In genomic region chr17:81511800-81512559, GRCh38 we compare ENCODE assay signal across 1 cellular context.
TF ChIP-seq lines count a peak whose summit lies in the region.

No MANE protein-coding gene starts in this region.

TF ChIP-seq in A549, 52 proteins besides CTCF, POLR2A, EP300 and RAD21 (continued from another document):
- TF ChIP-seq USF2 (IDR thresholded peaks at IDR 0.05) (no peak), CBX2 (IDR thresholded peaks at IDR 0.05; ENCODE audit: borderline replicate concordance, low read depth) (no peak), RNF2 (IDR thresholded peaks at IDR 0.05; ENCODE audit: borderline replicate concordance, low read depth) (peak; percentile 55; the same call in 1 of the 2 replicates), E2F6 (IDR thresholded peaks at IDR 0.05; ENCODE audit: borderline replicate concordance, low read depth) (peak; percentile 29; the same call in 1 of the 2 replicates), FOSL2 (IDR thresholded peaks at IDR 0.05) (no peak), FOSL2 (CRISPR knock-in tag; IDR thresholded peaks at IDR 0.05) (peak; percentile 17), MAX (IDR thresholded peaks at IDR 0.05) (no peak; the same call in 1 of the 2 replicates), JUNB (IDR thresholded peaks at IDR 0.05) (no peak), ZSCAN20 (CRISPR knock-in tag; IDR thresholded peaks at IDR 0.05) (no peak), HEYL (CRISPR knock-in tag; IDR thresholded peaks at IDR 0.05) (no peak), RARB (CRISPR knock-in tag; IDR thresholded peaks at IDR 0.05) (peak; percentile 86; the same call in 1 of the 2 replicates), TFCP2L1 (CRISPR knock-in tag; IDR thresholded peaks at IDR 0.05) (peak; percentile 83; the same call in 1 of the 2 replicates), HOXB13 (CRISPR knock-in tag; IDR thresholded peaks at IDR 0.05; ENCODE audit: low read depth) (0 out of 2 replicates have a peak, but pooled peaks have one; percentile 28), MAZ (IDR thresholded peaks at IDR 0.05; ENCODE audit: borderline replicate concordance, low read depth, low read length) (no peak), KDM1A (IDR thresholded peaks at IDR 0.05; ENCODE audit: low read depth) (no peak), BCL3 (IDR thresholded peaks at IDR 0.05) (no peak), MAFK (IDR thresholded peaks at IDR 0.05; ENCODE audit: partially characterized antibody) (no peak), EHMT2 (IDR thresholded peaks at IDR 0.05; ENCODE audit: low read depth) (no peak), CHD2 (IDR thresholded peaks at IDR 0.05; ENCODE audit: low read length, partially characterized antibody) (no peak), BHLHE40 (IDR thresholded peaks at IDR 0.05; ENCODE audit: low read depth, low read length) (no peak), SREBF2 (IDR thresholded peaks at IDR 0.05) (no peak), ATOH8 (CRISPR knock-in tag; IDR thresholded peaks at IDR 0.05; ENCODE audit: low read depth) (no peak), MYC (IDR thresholded peaks at IDR 0.05; ENCODE audit: borderline replicate concordance, low read length) (no peak), TP53 (CRISPR knock-in tag; IDR thresholded peaks at IDR 0.05) (peak; percentile 96), ZC3H11A (IDR thresholded peaks at IDR 0.05) (no peak), FOXS1 (CRISPR knock-in tag; IDR thresholded peaks at IDR 0.05) (no peak), HDAC2 (IDR thresholded peaks at IDR 0.05) (no peak), FOSB (CRISPR knock-in tag; IDR thresholded peaks at IDR 0.05) (peak; percentile 96), KDM5A (IDR thresholded peaks at IDR 0.05) (no peak), ESRRA (IDR thresholded peaks at IDR 0.05; ENCODE audit: borderline replicate concordance, low read length) (no peak), SMC3 (IDR thresholded peaks at IDR 0.05) (no peak), RCOR1 (IDR thresholded peaks at IDR 0.05; ENCODE audit: low read depth, low read length) (no peak), HMGXB4 (CRISPR knock-in tag; IDR thresholded peaks at IDR 0.05; ENCODE audit: borderline replicate concordance) (no peak), ZFP36 (IDR thresholded peaks at IDR 0.05; ENCODE audit: borderline replicate concordance, partially characterized antibody) (no peak), NPAS2 (CRISPR knock-in tag; IDR thresholded peaks at IDR 0.05; ENCODE audit: borderline replicate concordance) (no peak), CHD4 (IDR thresholded peaks at IDR 0.05; ENCODE audit: borderline replicate concordance) (no peak), CEBPB (IDR thresholded peaks at IDR 0.05) (no peak), NR3C1 (IDR thresholded peaks at IDR 0.05) (no peak), PBX3 (IDR thresholded peaks at IDR 0.05) (peak; percentile 67), RFX5 (IDR thresholded peaks at IDR 0.05) (no peak), ZNF302 (CRISPR knock-in tag; IDR thresholded peaks at IDR 0.05) (no peak), JUN (IDR thresholded peaks at IDR 0.05) (no peak), HES2 (IDR thresholded peaks at IDR 0.05) (no peak), POLR2AphosphoS2 (conservative IDR thresholded peaks at IDR 0.05; ENCODE audit: low read length) (0 out of 2 replicates have a peak, but pooled peaks have one; percentile 1), HOXA7 (CRISPR knock-in tag; IDR thresholded peaks at IDR 0.05) (peak; percentile 92; the same call in 1 of the 2 replicates), HOXB5 (CRISPR knock-in tag; IDR thresholded peaks at IDR 0.05) (peak; percentile 22; the same call in 1 of the 2 replicates), REST (IDR thresholded peaks at IDR 0.05) (no peak), PHF8 (IDR thresholded peaks at IDR 0.05; ENCODE audit: borderline replicate concordance, low read depth) (no peak), GATA3 (IDR thresholded peaks at IDR 0.05; ENCODE audit: borderline replicate concordance) (no peak; the same call in 1 of the 2 replicates)
